24 cellular contexts compared by ENCODE assay signal in genomic region chr15:52698514-52698913, GRCh38.
"Had no signal": no experiment of that assay in that cellular context is flagged by ENCODE, and none has a peak within 500 bp of the region (broad histone marks: within the 10 kb centered on the region; RNA-seq: fewer than 3 reads in every experiment).

No MANE protein-coding gene starts in this region.

- DNase-seq: cortex of kidney; effector memory CD8-positive, alpha-beta T cell; erythroblast; esophagus squamous epithelium; foreskin fibroblast; glutamatergic neuron; heart right ventricle; hippocampal formation; left cardiac atrium; left lung; mammary epithelial cell; naive thymus-derived CD8-positive, alpha-beta T cell; nephron progenitor cell; nucleus accumbens; stimulated activated CD4-positive, alpha-beta T cell treated with anti-CD3 and anti-CD28 coated beads, Interleukin-2, amount 100 ng/mL, for 24 hours; stimulated activated CD4-positive, alpha-beta T cell treated with anti-CD3 and anti-CD28 coated beads, Interleukin-4, amount 100 ng/mL, for 24 hours; stimulated activated naive CD4-positive, alpha-beta T cell treated with Interleukin-2 at 50 U/mL for 16 hours; stomach; thyroid gland had no signal

- H3K36me3 ChIP-seq: esophagus squamous epithelium, gastroesophageal sphincter, heart right ventricle, left lung, prostate gland, right atrium auricular region, stomach, thyroid gland had no signal

- H3K4me1 ChIP-seq: esophagus squamous epithelium, gastroesophageal sphincter, heart right ventricle, left lung, prostate gland, right atrium auricular region, stomach had no signal

- H3K9me3 ChIP-seq: esophagus squamous epithelium, gastroesophageal sphincter, heart right ventricle, left lung, prostate gland, right atrium auricular region, stomach, thyroid gland had no signal

- ATAC-seq: effector memory CD8-positive, alpha-beta T cell; gastroesophageal sphincter; heart right ventricle; left cardiac atrium; left lung; naive thymus-derived CD8-positive, alpha-beta T cell; sciatic nerve; stimulated activated effector memory CD8-positive, alpha-beta T cell treated with anti-CD3 and anti-CD28 coated beads, Interleukin-12 subunit alpha, Interleukin-12 subunit beta, amount 100 ng/mL, for 72 hours had no signal

- H3K4me3 ChIP-seq: esophagus squamous epithelium, gastroesophageal sphincter, heart right ventricle, left lung, prostate gland, right atrium auricular region, stomach, thyroid gland had no signal

- H3K27me3 ChIP-seq: esophagus squamous epithelium, gastroesophageal sphincter, left lung, right atrium auricular region, stomach, thyroid gland had no signal

- H3K27ac ChIP-seq: esophagus squamous epithelium, gastroesophageal sphincter, heart right ventricle, left lung, right atrium auricular region had no signal
